Comparison of ENCODE assay signal across 15 cellular contexts in the genomic region with DNA sequence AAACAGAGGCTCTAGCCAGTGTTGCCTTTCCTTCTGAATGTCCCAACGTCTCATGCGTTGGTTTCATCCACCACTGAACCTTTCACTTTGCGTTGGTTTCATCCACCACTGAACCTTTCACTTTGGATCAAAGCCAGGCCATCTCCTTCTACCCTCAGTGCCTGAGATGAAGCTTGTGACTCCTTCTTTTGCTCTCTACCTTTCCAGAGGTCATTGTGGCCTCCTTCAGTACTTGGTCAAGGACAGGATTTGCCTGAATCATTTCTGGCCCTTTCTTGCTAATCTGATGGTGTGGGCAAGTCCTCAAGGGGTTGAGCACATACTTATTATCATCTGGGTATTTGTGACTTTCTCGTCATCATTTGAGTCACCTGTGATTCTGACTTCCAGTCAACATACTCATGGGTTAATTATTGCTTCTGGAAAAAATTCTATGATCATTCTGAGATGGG. TPM values are rescaled to one million over a fixed set of nuclear protein-coding genes. Genes with fewer than 3 reads are reported as not detected.
DNase-seq lines count a peak whose midpoint lies in the region; ATAC-seq, FAIRE-seq and TF ChIP-seq lines count a peak whose summit lies in the region.
"Had no signal": no experiment of that assay in that cellular context is flagged by ENCODE, and none has a peak within 500 bp of the region (broad histone marks: within the 10 kb centered on the region; RNA-seq: fewer than 3 reads in every experiment).

No MANE protein-coding gene starts in this region.

- no peaks in the 10 kb centered on the region for H3K9me3 ChIP-seq in K562 (replicated peaks; ENCODE audit: control insufficient read depth, insufficient read depth, low read depth, low read length)

- intact Hi-C loops in K562 (cut with micrococcal nuclease) = no loop called here

- no peaks in the 10 kb centered on the region for H4K20me1 ChIP-seq in K562 (replicated peaks; ENCODE audit: control insufficient read depth, insufficient read depth, low read length)

- peaks cover 3% of the 10 kb centered on the region for H3K9me3 Mint-ChIP-seq in chondrocyte (ENCODE audit: low read depth)
- H3K9me3 Mint-ChIP-seq: neural progenitor cell had no signal

- CTCF ChIA-PET in K562 (lab: Yijun Ruan, JAX; ENCODE audit: low intra/inter-chr PET ratio) = no interaction called here

- H3K4me3 Mint-ChIP-seq in chondrocyte (ENCODE audit: unreplicated experiment) = no peak overlapping the region
- H3K4me3 Mint-ChIP-seq: activated naive CD8-positive, alpha-beta T cell; neural progenitor cell had no signal

- H3K4me1 Mint-ChIP-seq in chondrocyte (ENCODE audit: low read depth) = peaks cover 3% of the 10 kb centered on the region
- H3K4me1 Mint-ChIP-seq: neural progenitor cell had no signal

- no TSS peak for BruUV-seq in K562 (replicated peaks; lab: Mats Ljungman, UMichigan)

- peak; percentile 75 for ATAC-seq in GM18909 (IDR thresholded peaks at IDR 0.05; ENCODE audit: poor library complexity, unreplicated experiment)
- ATAC-seq in GM21717 (IDR thresholded peaks at IDR 0.05; ENCODE audit: unreplicated experiment) = peak; percentile 68
- peak; percentile 59 for ATAC-seq in HG03103 (IDR thresholded peaks at IDR 0.05; ENCODE audit: low read depth, unreplicated experiment)
- ATAC-seq in K562 = no peak
- ATAC-seq: esophagus mucosa had no signal

- in situ Hi-C loops in K562 (cut with MboI) = no loop called here

- no peaks in the 10 kb centered on the region for H3K27me3 Mint-ChIP-seq in chondrocyte (ENCODE audit: low read depth)

- no peak overlapping the region for H3K27ac ChIP-seq in K562 (ENCODE audit: extremely low read depth, low read depth, low read length)
- H3K27ac ChIP-seq: neural progenitor cell, skin epidermis had no signal

- no peak overlapping the region for H3K4me3 ChIP-seq in K562
- H3K4me3 ChIP-seq: neural progenitor cell, skin epidermis had no signal

- H2AFZ ChIP-seq in K562 (ENCODE audit: low read depth, low read length) = peak overlapping the region; percentile 9; the same call in 1 of the 2 replicates
- H2AFZ ChIP-seq: neural progenitor cell had no signal

- H3K4me1 ChIP-seq in K562 (replicated peaks in 1 of 2; ENCODE audit: control insufficient read depth in 2 of 2, insufficient read depth in 2 of 2, low read length in 2 of 2) = no peaks in the 10 kb centered on the region
- H3K4me1 ChIP-seq: neural progenitor cell had no signal

- DNase-seq in K562 (ENCODE audit: extremely low read depth in 1 of 4, low spot score in 3 of 4) (no peak), hepatic stellate cell (ENCODE audit: low spot score) (no peak), inferior parietal cortex (ENCODE audit: extremely low spot score) (no peak), chondrocyte (ENCODE audit: low spot score) (no peak)
- DNase-seq: NCI-H146, NCI-H82 had no signal

- TF ChIP-seq CTCF in K562 (IDR thresholded peaks at IDR 0.05 in 2 of 3, conservative IDR thresholded peaks at IDR 0.05 in 1 of 3; ENCODE audit: insufficient read depth in 2 of 3, low read depth in 1 of 3, low read length in 3 of 3) (no peak), chondrocyte (IDR thresholded peaks at IDR 0.05) (no peak)

- H3K27ac Mint-ChIP-seq in chondrocyte (ENCODE audit: unreplicated experiment) = no peak overlapping the region
- H3K27ac Mint-ChIP-seq: activated naive CD8-positive, alpha-beta T cell; CD14-positive monocyte; neural progenitor cell had no signal

- TF ChIP-seq EP300 in K562 (IDR thresholded peaks at IDR 0.05; ENCODE audit: low read length) = no peak

- POLR2A ChIA-PET in K562 (lab: Yijun Ruan, JAX) = no interaction called here

- H3K9me1 ChIP-seq in K562 (ENCODE audit: control insufficient read depth, insufficient read depth, low read length) = no peaks in the 10 kb centered on the region

- no peak for TF ChIP-seq RAD21 in K562 (CRISPR knock-in tag; conservative IDR thresholded peaks at IDR 0.05 in 1 of 2, IDR thresholded peaks at IDR 0.05 in 1 of 2)

- no peak for FAIRE-seq in K562 (lab: Jason Lieb, UNC)

- no peak overlapping the region for H3K4me2 ChIP-seq in K562 (ENCODE audit: insufficient read depth, low read length)
- H3K4me2 ChIP-seq: neural progenitor cell had no signal

- H3K79me2 ChIP-seq in K562 (ENCODE audit: control insufficient read depth, insufficient read depth, low read length) = no peaks in the 10 kb centered on the region

- no peaks in the 10 kb centered on the region; a peak in 1 of 5 replicates for H3K27me3 ChIP-seq in K562 (ENCODE audit: control insufficient read depth in 2 of 2, insufficient read depth in 2 of 2, low read length in 2 of 2)
- H3K27me3 ChIP-seq: neural progenitor cell had no signal

- H3K9ac ChIP-seq in K562 (ENCODE audit: insufficient read depth in 1 of 2, low read depth in 2 of 2, low read length in 2 of 2) = no peak overlapping the region
- H3K9ac ChIP-seq: neural progenitor cell had no signal

- no peaks in the 10 kb centered on the region for H3K36me3 Mint-ChIP-seq in chondrocyte (ENCODE audit: low read depth)
- H3K36me3 Mint-ChIP-seq: activated naive CD8-positive, alpha-beta T cell; CD14-positive monocyte; neural progenitor cell had no signal

- TF ChIP-seq POLR2A in K562 (conservative IDR thresholded peaks at IDR 0.05) = no peak

- 11% methylated on average over 4 of the region's 4 CpGs for WGBS in K562 (ENCODE audit: insufficient coverage, low coverage, missing lambda C conversion rate)

- H3K36me3 ChIP-seq in K562 (ENCODE audit: control insufficient read depth, insufficient read depth, low read length) = no peaks in the 10 kb centered on the region
- H3K36me3 ChIP-seq: neural progenitor cell had no signal

TF ChIP-seq in K562, 482 proteins besides CTCF, POLR2A, EP300 and RAD21 (continues in another document):
- TF ChIP-seq, protein P1, sequence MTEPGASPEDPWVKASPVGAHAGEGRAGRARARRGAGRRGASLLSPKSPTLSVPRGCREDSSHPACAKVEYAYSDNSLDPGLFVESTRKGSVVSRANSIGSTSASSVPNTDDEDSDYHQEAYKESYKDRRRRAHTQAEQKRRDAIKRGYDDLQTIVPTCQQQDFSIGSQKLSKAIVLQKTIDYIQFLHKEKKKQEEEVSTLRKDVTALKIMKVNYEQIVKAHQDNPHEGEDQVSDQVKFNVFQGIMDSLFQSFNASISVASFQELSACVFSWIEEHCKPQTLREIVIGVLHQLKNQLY (CRISPR knock-in tag; conservative IDR thresholded peaks at IDR 0.05) = no peak
- TF ChIP-seq, protein P2, sequence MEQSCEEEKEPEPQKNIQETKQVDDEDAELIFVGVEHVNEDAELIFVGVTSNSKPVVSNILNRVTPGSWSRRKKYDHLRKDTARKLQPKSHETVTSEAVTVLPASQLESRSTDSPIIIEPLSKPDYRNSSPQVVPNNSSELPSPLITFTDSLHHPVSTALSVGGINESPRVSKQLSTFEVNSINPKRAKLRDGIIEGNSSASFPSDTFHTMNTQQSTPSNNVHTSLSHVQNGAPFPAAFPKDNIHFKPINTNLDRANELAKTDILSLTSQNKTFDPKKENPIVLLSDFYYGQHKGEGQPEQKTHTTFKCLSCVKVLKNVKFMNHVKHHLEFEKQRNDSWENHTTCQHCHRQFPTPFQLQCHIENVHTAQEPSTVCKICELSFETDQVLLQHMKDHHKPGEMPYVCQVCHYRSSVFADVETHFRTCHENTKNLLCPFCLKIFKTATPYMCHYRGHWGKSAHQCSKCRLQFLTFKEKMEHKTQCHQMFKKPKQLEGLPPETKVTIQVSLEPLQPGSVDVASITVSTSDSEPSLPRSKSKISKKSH (CRISPR knock-in tag; IDR thresholded peaks at IDR 0.05) = no peak

RNA-seq across cellular contexts. Expression of a gene that starts 50.0 kb away (rescaled TPM):
- 133 and 136 TPM in 2 replicates for total RNA-seq in K562 (2011; cell fraction: chromatin; rRNA removed; ENCODE audit: low replicate concordance)
- total RNA-seq in K562 (2011; cell fraction: nucleolus; rRNA removed) = 117 and 123 TPM in 2 replicates
- 217 and 281 TPM in 2 replicates for total RNA-seq in K562 (2011; cell fraction: nucleoplasm; rRNA removed)
- 33.0 and 107 TPM in 2 replicates for total RNA-seq in K562 (2014; rRNA removed)
- 91.9 and 96.1 TPM in 2 replicates for total RNA-seq in K562 (2014; rRNA removed; fragmentation: Illumina TruSeq; extraction: Trizol)
- total RNA-seq in K562 (2015; rRNA removed; fragmentation: Illumina TruSeq; extraction: Trizol) = 64.5 and 65.0 TPM in 2 replicates
- 72.0 and 74.0 TPM in 2 replicates for total RNA-seq in K562 (2021)
- polyA plus RNA-seq in K562 (2011; rRNA removed) = 273 and 411 TPM in 2 replicates
- 213 and 267 TPM in 2 replicates for polyA plus RNA-seq in K562 (2011; cell fraction: cytosol; rRNA removed)
- polyA plus RNA-seq in K562 (2011; cell fraction: nucleus; rRNA removed) = 157 and 163 TPM in 2 replicates
- polyA plus RNA-seq in K562 (2012) = 69.8 and 94.5 TPM in 2 replicates
- polyA plus RNA-seq in K562 (2014; fragmentation: Illumina TruSeq; extraction: Trizol) = 132 and 151 TPM in 2 replicates
- 100 to 1,000 TPM; 261 to 317 TPM for polyA plus RNA-seq in K562 (2014; fragmentation: Nextera tagmentation; extraction: Ambion mirVana)
- 67.4 and 84.2 TPM in 2 replicates for polyA plus RNA-seq in K562 (2014; rRNA removed)
- polyA minus RNA-seq in K562 (2011; rRNA and poly(A)+ RNA removed) = 314 and 366 TPM in 2 replicates
- polyA minus RNA-seq in K562 (2011; cell fraction: cytosol; rRNA and poly(A)+ RNA removed) = 55.2 and 99.0 TPM in 2 replicates
- 27.2 and 43.2 TPM in 2 replicates for polyA minus RNA-seq in K562 (2011; cell fraction: nucleus; rRNA and poly(A)+ RNA removed)
- 70.5 to 83.8 TPM (median 79.1 TPM) in 3 replicates for total RNA-seq in chondrocyte

RNA-seq across cellular contexts. Expression of a gene that starts 50.6 kb away (rescaled TPM):
- total RNA-seq in K562 (2011; cell fraction: chromatin; rRNA removed; ENCODE audit: low replicate concordance) = 0.14 TPM in 1 of 2 replicates, not detected in the other
- total RNA-seq in K562 (2011; cell fraction: nucleolus; rRNA removed) = not detected in 2 replicates
- not detected in 2 replicates for total RNA-seq in K562 (2011; cell fraction: nucleoplasm; rRNA removed)
- total RNA-seq in K562 (2014; rRNA removed) (not detected in 2 replicates), K562 (2014; rRNA removed; fragmentation: Illumina TruSeq; extraction: Trizol) (not detected in 2 replicates), K562 (2015; rRNA removed; fragmentation: Illumina TruSeq; extraction: Trizol) (not detected in 2 replicates), K562 (2021) (not detected in 2 replicates), chondrocyte (not detected in 3 replicates)
- polyA plus RNA-seq in K562 (2011; rRNA removed) (not detected in 2 replicates), K562 (2014; fragmentation: Illumina TruSeq; extraction: Trizol) (not detected in 2 replicates), K562 (2014; fragmentation: Nextera tagmentation; extraction: Ambion mirVana) (not detected), K562 (2014; rRNA removed) (not detected in 2 replicates)
- not detected in 2 replicates for polyA plus RNA-seq in K562 (2011; cell fraction: cytosol; rRNA removed)
- polyA plus RNA-seq in K562 (2011; cell fraction: nucleus; rRNA removed) = not detected in 2 replicates
- polyA plus RNA-seq in K562 (2012) = not detected in 2 replicates
- not detected in 2 replicates for polyA minus RNA-seq in K562 (2011; rRNA and poly(A)+ RNA removed)
- polyA minus RNA-seq in K562 (2011; cell fraction: cytosol; rRNA and poly(A)+ RNA removed) = not detected in 2 replicates
- polyA minus RNA-seq in K562 (2011; cell fraction: nucleus; rRNA and poly(A)+ RNA removed) = 0.13 TPM in 1 of 2 replicates, not detected in the other
- total RNA-seq: esophagus mucosa, SK-MEL-5 had no signal
- polyA plus RNA-seq: CD14-positive monocyte had no signal
